19 cellular contexts compared by ENCODE assay signal in the genomic region with DNA sequence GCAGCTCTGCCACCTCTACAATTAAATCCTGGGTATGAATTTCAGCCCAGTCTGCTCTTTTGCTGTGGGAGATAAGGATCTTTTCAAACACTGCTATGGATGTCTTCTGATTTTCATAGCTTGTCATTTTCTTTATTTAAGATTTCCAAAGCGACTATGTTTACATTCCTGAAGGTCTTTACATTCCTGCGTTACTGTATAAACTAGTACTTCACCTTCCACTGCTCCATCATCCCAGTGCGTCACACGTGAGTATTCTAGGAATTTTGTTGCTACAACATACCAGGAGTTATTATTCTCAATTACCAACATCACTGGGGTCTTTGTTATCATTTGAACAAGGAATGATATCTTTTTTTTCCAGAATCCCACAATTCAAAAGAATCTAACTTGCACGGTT.
DNase-seq lines count a peak whose midpoint lies in the region; ATAC-seq and TF ChIP-seq lines count a peak whose summit lies in the region.
"Had no signal": no experiment of that assay in that cellular context is flagged by ENCODE, and none has a peak within 500 bp of the region (broad histone marks: within the 10 kb centered on the region; RNA-seq: fewer than 3 reads in every experiment).

No MANE protein-coding gene starts in this region.

- no peak overlapping the region for H3K4me3 Mint-ChIP-seq in HFFc6
- H3K4me3 Mint-ChIP-seq in naive thymus-derived CD8-positive, alpha-beta T cell, result no peak overlapping the region
- H3K4me3 Mint-ChIP-seq: CD4-positive, alpha-beta T cell had no signal

- H3K4me1 ChIP-seq in SJSA1 (replicated peaks), result peaks cover 50% of the 10 kb centered on the region
- H3K4me1 ChIP-seq in foreskin keratinocyte, result no peaks in the 10 kb centered on the region
- no peaks in the 10 kb centered on the region for H3K4me1 ChIP-seq in upper lobe of right lung
- no peaks in the 10 kb centered on the region for H3K4me1 ChIP-seq in spleen
- H3K4me1 ChIP-seq: thyroid gland had no signal

- H3K27me3 ChIP-seq in SJSA1 (replicated peaks), result no peaks in the 10 kb centered on the region
- H3K27me3 ChIP-seq in foreskin keratinocyte, result no peaks in the 10 kb centered on the region
- no peaks in the 10 kb centered on the region for H3K27me3 ChIP-seq in upper lobe of right lung
- no peaks in the 10 kb centered on the region for H3K27me3 ChIP-seq in spleen (replicated peaks in 1 of 7)
- H3K27me3 ChIP-seq: ovary, thyroid gland had no signal

- no peak for TF ChIP-seq CTCF in HFFc6 (IDR thresholded peaks at IDR 0.05)
- no peak for TF ChIP-seq CTCF in foreskin keratinocyte (conservative IDR thresholded peaks at IDR 0.05)
- TF ChIP-seq CTCF in upper lobe of right lung (IDR thresholded peaks at IDR 0.05), result no peak
- no peak for TF ChIP-seq CTCF in spleen (IDR thresholded peaks at IDR 0.05 in 8 of 11, conservative IDR thresholded peaks at IDR 0.05 in 3 of 11)

- H3K4me3 ChIP-seq in SJSA1 (no peak overlapping the region), upper lobe of right lung (no peak overlapping the region), spleen (no peak overlapping the region)
- H3K4me3 ChIP-seq: ovary, skin epidermis, thyroid gland had no signal

- no peaks in the 10 kb centered on the region for H3K36me3 Mint-ChIP-seq in HFFc6 (ENCODE audit: low read depth)
- H3K36me3 Mint-ChIP-seq in naive thymus-derived CD8-positive, alpha-beta T cell, result no peaks in the 10 kb centered on the region

- no peak overlapping the region for H3K27ac Mint-ChIP-seq in HFFc6
- H3K27ac Mint-ChIP-seq in naive thymus-derived CD8-positive, alpha-beta T cell, result peak overlapping the region in 1 of 10 donors; percentile 35
- H3K27ac Mint-ChIP-seq: CD4-positive, alpha-beta T cell had no signal

- peak; percentile 25 for ATAC-seq in foreskin keratinocyte
- ATAC-seq in upper lobe of right lung, result peak; percentile 57
- ATAC-seq in GM21737 (IDR thresholded peaks at IDR 0.05; ENCODE audit: unreplicated experiment), result no peak
- no peak for ATAC-seq in naive thymus-derived CD8-positive, alpha-beta T cell

- H3K9me3 Mint-ChIP-seq in HFFc6, result peaks cover 20% of the 10 kb centered on the region
- peaks cover 0 to 25% (median 0%) of the 10 kb centered on the region in 9 donors for H3K9me3 Mint-ChIP-seq in naive thymus-derived CD8-positive, alpha-beta T cell

- 64 to 79% (median 75%) methylated on average over 5 of the region's 5 CpGs for WGBS in spleen, 5 donors

- no peaks in the 10 kb centered on the region for H3K27me3 Mint-ChIP-seq in HFFc6 (ENCODE audit: insufficient read depth)
- H3K27me3 Mint-ChIP-seq in naive thymus-derived CD8-positive, alpha-beta T cell, result no peaks in the 10 kb centered on the region
- H3K27me3 Mint-ChIP-seq: CD4-positive, alpha-beta T cell had no signal

- H3K27ac ChIP-seq in SJSA1 (peak overlapping the region; percentile 98), foreskin keratinocyte (no peak overlapping the region), upper lobe of right lung (no peak overlapping the region), spleen (no peak overlapping the region)
- H3K27ac ChIP-seq: ovary, skin epidermis, thyroid gland had no signal

- no peak for TF ChIP-seq POLR2A in spleen (IDR thresholded peaks at IDR 0.05)

- H3K9me3 ChIP-seq in SJSA1 (replicated peaks) (no peaks in the 10 kb centered on the region), upper lobe of right lung (no peaks in the 10 kb centered on the region), spleen (no peaks in the 10 kb centered on the region)
- H3K9me3 ChIP-seq: ovary, thyroid gland had no signal

- H3K4me1 Mint-ChIP-seq in HFFc6 (ENCODE audit: low read depth), result peaks cover 13% of the 10 kb centered on the region; the same call in 1 of the 2 replicates
- no peaks in the 10 kb centered on the region for H3K4me1 Mint-ChIP-seq in naive thymus-derived CD8-positive, alpha-beta T cell

- H3K36me3 ChIP-seq in SJSA1 (no peaks in the 10 kb centered on the region), upper lobe of right lung (no peaks in the 10 kb centered on the region), spleen (no peaks in the 10 kb centered on the region)
- H3K36me3 ChIP-seq: ovary, thyroid gland had no signal

- POLR2A ChIA-PET in naive thymus-derived CD8-positive, alpha-beta T cell (lab: Charles Lee), result no interaction called here

- intact Hi-C loops in upper lobe of right lung (cut with DNase I) (no loop called here), spleen (cut with DNase I; ENCODE audit: low total_unique reads) (no loop called here)

- DNase-seq in HFFc6 (peak; percentile 0), SJSA1 (ENCODE audit: low read depth in 1 of 2, low spot score in 2 of 2) (peak; percentile 76 to 88), foreskin keratinocyte (peak; percentile 16 to 45), upper lobe of right lung (no peak), spleen (no peak)
- no peak for DNase-seq in naive thymus-derived CD8-positive, alpha-beta T cell
- DNase-seq: activated CD8-positive, alpha-beta memory T cell treated with anti-CD3 and anti-CD28 coated beads, Interleukin-2, amount 50 U/mL, for 48 hours; aorta; CD4-positive, alpha-beta T cell; dermis blood vessel endothelial cell; DMS79 treated with DMSO at 0.1 percent for 48 hours; Kasumi-1; kidney; NCI-H1417 treated with DMSO at 0.1 percent for 48 hours; ovary; T1000; thyroid gland had no signal

Comparison
In these comparisons a context has a peak if more than half of its experiments do, and no peak if none do; other contexts are left out.
1. DNase-seq: peak in HFFc6 (single experiment), SJSA1 (2 of 2) and foreskin keratinocyte (2 of 2); none in upper lobe of right lung (single experiment), spleen (single experiment) and naive thymus-derived CD8-positive, alpha-beta T cell (0 of 10).
2. ATAC-seq: peak in foreskin keratinocyte (single experiment) and upper lobe of right lung (single experiment); none in GM21737 (single experiment) and naive thymus-derived CD8-positive, alpha-beta T cell (0 of 2).